In genomic region chr16:77190478-77191258, GRCh38 we compare ENCODE assay signal across 8 cellular contexts. TPM values are rescaled to one million over a fixed set of nuclear protein-coding genes. Genes with fewer than 3 reads are reported as not detected.
DNase-seq lines count a peak whose midpoint lies in the region; ATAC-seq, FAIRE-seq and TF ChIP-seq lines count a peak whose summit lies in the region.

Gene MON1B (plus strand): TSS chr16:77191190. CDS start chr16:77191486, 296 bp downstream.

- peak; percentile 79 for TF ChIP-seq POLR2A in GM19099 (IDR thresholded peaks at IDR 0.05; ENCODE audit: extremely low read depth, insufficient read length, low read depth)

- no peak for TF ChIP-seq CTCF in keratinocyte (optimal IDR thresholded peaks at IDR 0.05 in 1 of 3, IDR thresholded peaks at IDR 0.05 in 1 of 3, conservative IDR thresholded peaks at IDR 0.05 in 1 of 3; ENCODE audit: extremely low read depth in 1 of 3, insufficient read depth in 2 of 3, low read length in 3 of 3)

- peaks cover 10% of the 10 kb centered on the region for H3K4me1 ChIP-seq in keratinocyte (ENCODE audit: control insufficient read depth, extremely low read depth, insufficient read depth, low read length)

- no peaks in the 10 kb centered on the region for H4K20me1 ChIP-seq in keratinocyte (ENCODE audit: control insufficient read depth, extremely low read depth, insufficient read depth, low read length)

- peak within 1 kb of the TSS; percentile 70 to 93 (median 92) for H3K4me3 ChIP-seq in keratinocyte (ENCODE audit: control insufficient read depth in 2 of 3, extremely low read depth in 1 of 3, insufficient read depth in 2 of 3, low read depth in 1 of 3, low read length in 3 of 3)

- H3K27ac ChIP-seq in keratinocyte (ENCODE audit: control insufficient read depth, insufficient read depth, low read length) = peak within 1 kb of the TSS; percentile 83

- no peaks in the 10 kb centered on the region for H3K9me1 ChIP-seq in keratinocyte (ENCODE audit: control insufficient read depth, extremely low read depth, insufficient read depth, low read length)

- dilution Hi-C loops in keratinocyte (cut with MboI; ENCODE audit: extremely low pct_ligation_motif_present, low sequenced_read_pairs) = no loop called here

- DNase-seq in AG20443 (ENCODE audit: low spot score) = peak; percentile 99
- peak; percentile 88 for DNase-seq in NCI-H510A (lab: John Stamatoyannopoulos, UW)
- peak; percentile 91 for DNase-seq in activated CD4-positive, alpha-beta T cell treated with anti-CD3 and anti-CD28 coated beads for 1 hour
- peak; percentile 99 for DNase-seq in cerebellum (ENCODE audit: low spot score)
- DNase-seq in keratinocyte (ENCODE audit: low read depth, low spot score) = peak; percentile 92
- peak; percentile 81 to 84 for DNase-seq in stimulated activated CD4-positive, alpha-beta T cell treated with anti-CD3 and anti-CD28 coated beads, Interleukin-15, amount 100 ng/mL, for 1 hour (ENCODE audit: low read depth in 1 of 2, low spot score in 1 of 2)

- peaks cover 31% of the 10 kb centered on the region for H3K79me2 ChIP-seq in keratinocyte (ENCODE audit: control insufficient read depth, insufficient read depth, low read length)

- H3K36me3 ChIP-seq in keratinocyte (ENCODE audit: control insufficient read depth in 2 of 2, extremely low read depth in 1 of 2, insufficient read depth in 2 of 2, low read length in 2 of 2) = peaks cover 10 to 14% of the 10 kb centered on the region in 2 experiments

- peak; percentile 86 for FAIRE-seq in keratinocyte (lab: Jason Lieb, UNC)

- peak within 1 kb of the TSS; percentile 95 for H3K4me2 ChIP-seq in keratinocyte (ENCODE audit: control insufficient read depth, extremely low read depth, insufficient read depth, low read depth, low read length)

- peak; percentile 96 for ATAC-seq in HG03432 (IDR thresholded peaks at IDR 0.05; ENCODE audit: unreplicated experiment)

- H3K9ac ChIP-seq in keratinocyte (ENCODE audit: control insufficient read depth, extremely low read depth, insufficient read depth, low read length) = peak within 1 kb of the TSS; percentile 86

- no peaks in the 10 kb centered on the region for H3K9me3 ChIP-seq in keratinocyte (ENCODE audit: control insufficient read depth, low read depth, low read length)

- no peaks in the 10 kb centered on the region for H3K27me3 ChIP-seq in keratinocyte (ENCODE audit: control insufficient read depth, extremely low read depth, insufficient read depth, low read length)

- H2AFZ ChIP-seq in keratinocyte (ENCODE audit: control insufficient read depth, low read length) = peak within 1 kb of the TSS; percentile 95

RNA-seq across cellular contexts. Expression of gene MON1B, which starts in this region (rescaled TPM):
- 10.3 TPM for total RNA-seq in cerebellum
- polyA plus RNA-seq in keratinocyte = 9.1 to 18.3 TPM (median 9.7 TPM) in 3 replicates
- polyA plus RNA-seq in keratinocyte (2011; ENCODE audit: low read depth) = 10.7 TPM
- 10.4 and 11.5 TPM in 2 replicates for polyA plus RNA-seq in keratinocyte (2011; cell fraction: cytosol; rRNA removed)
- polyA plus RNA-seq in keratinocyte (2011; cell fraction: nucleus; rRNA removed) = 31.0 and 38.3 TPM in 2 replicates
- 11.0 and 19.5 TPM in 2 replicates for polyA plus RNA-seq in keratinocyte (2012; ENCODE audit: low replicate concordance)
- 11.2 to 41.5 TPM (median 14.8 TPM) in 3 replicates for polyA minus RNA-seq in keratinocyte
- 19.4 TPM for polyA minus RNA-seq in keratinocyte (2011; cell fraction: cytosol; rRNA and poly(A)+ RNA removed)
- 14.0 and 14.7 TPM in 2 replicates for polyA minus RNA-seq in keratinocyte (2011; cell fraction: nucleus; rRNA and poly(A)+ RNA removed)

Comparison
In these comparisons a context has a peak if more than half of its experiments do, and no peak if none do; other contexts are left out.
1. Peak in every context shown above with its lines: DNase-seq, ATAC-seq, H3K4me3 ChIP-seq and H3K27ac ChIP-seq.